Comparison of ENCODE assay signal across 19 cellular contexts in genomic region chr17:35817196-35817595, GRCh38. TPM values are rescaled to one million over a fixed set of nuclear protein-coding genes. Genes with fewer than 3 reads are reported as not detected.
DNase-seq lines count a peak whose midpoint lies in the region; ATAC-seq and TF ChIP-seq lines count a peak whose summit lies in the region.
"Had no signal": no experiment of that assay in that cellular context is flagged by ENCODE, and none has a peak within 500 bp of the region (broad histone marks: within the 10 kb centered on the region; RNA-seq: fewer than 3 reads in every experiment).

No MANE protein-coding gene starts in this region.

- H3K36me3 Mint-ChIP-seq in natural killer cell = peaks cover 8% of the 10 kb centered on the region
- peaks cover 23% of the 10 kb centered on the region for H3K36me3 Mint-ChIP-seq in natural killer cell treated with Interleukin-12 subunit alpha and Interleukin-12 subunit beta and Interleukin-15 and Interleukin-18, amount 100 ng/mL, for 72 hours
- peaks cover 0 to 26% (median 8%) of the 10 kb centered on the region in 5 donors for H3K36me3 Mint-ChIP-seq in naive thymus-derived CD4-positive, alpha-beta T cell

- POLR2A ChIA-PET in naive thymus-derived CD4-positive, alpha-beta T cell (lab: Charles Lee) = interaction anchor here (0.6 to 1.2 kb wide), 4 partner anchors 8 to 242 kb away, joined by 3 to 5 read pairs (median 4); partner anchors contain the start of gene TAF15

- H3K36me3 ChIP-seq in gastroesophageal sphincter = peaks cover 0 to 39% of the 10 kb centered on the region in 2 donors
- peaks cover 8 to 38% (median 9%) of the 10 kb centered on the region in 3 experiments for H3K36me3 ChIP-seq in naive thymus-derived CD4-positive, alpha-beta T cell (ENCODE audit: control insufficient read depth in 2 of 3, insufficient read depth in 3 of 3, low read length in 3 of 3)
- peaks cover 12 to 100% of the 10 kb centered on the region in 2 donors for H3K36me3 ChIP-seq in neuronal stem cell (replicated peaks in 1 of 2; ENCODE audit: control insufficient read depth in 2 of 2, insufficient read depth in 2 of 2, low read length in 2 of 2)

- H3K23ac ChIP-seq in neuronal stem cell (ENCODE audit: low read depth, low read length, poor library complexity) = no peak overlapping the region

- no peak for TF ChIP-seq POLR2A in gastroesophageal sphincter (IDR thresholded peaks at IDR 0.05)

- intact Hi-C loops in natural killer cell (cut with micrococcal nuclease) = no loop called here
- intact Hi-C loops in naive thymus-derived CD4-positive, alpha-beta T cell (cut with micrococcal nuclease) = no loop called here

- H3K4me3 ChIP-seq in gastroesophageal sphincter (no peak overlapping the region), neuronal stem cell (ENCODE audit: low read length in 2 of 2) (no peak overlapping the region)
- H3K4me3 ChIP-seq in naive thymus-derived CD4-positive, alpha-beta T cell (ENCODE audit: low read length) = no peak overlapping the region

- H3K4me1 ChIP-seq in gastroesophageal sphincter (peaks cover 13 to 98% (median 22%) of the 10 kb centered on the region in 3 donors), neuronal stem cell (ENCODE audit: control insufficient read depth in 2 of 2, insufficient read depth in 1 of 2, low read depth in 1 of 2, low read length in 2 of 2) (no peaks in the 10 kb centered on the region)
- peaks cover 10 to 21% of the 10 kb centered on the region in 2 donors for H3K4me1 ChIP-seq in naive thymus-derived CD4-positive, alpha-beta T cell (ENCODE audit: control insufficient read depth in 2 of 2, insufficient read depth in 2 of 2, low read length in 2 of 2)

- H3K9me3 ChIP-seq in gastroesophageal sphincter (no peaks in the 10 kb centered on the region), neuronal stem cell (replicated peaks in 1 of 2; ENCODE audit: control insufficient read depth in 2 of 2, insufficient read depth in 1 of 2, low read depth in 1 of 2, low read length in 2 of 2) (peaks cover 0 to 2% of the 10 kb centered on the region in 2 donors)
- no peaks in the 10 kb centered on the region for H3K9me3 ChIP-seq in naive thymus-derived CD4-positive, alpha-beta T cell (ENCODE audit: control insufficient read depth in 2 of 3, low read length in 3 of 3)
- H3K9me3 ChIP-seq: BE2C had no signal

- no peak overlapping the region for H3K18ac ChIP-seq in neuronal stem cell (ENCODE audit: low read length)

- no peaks in the 10 kb centered on the region for H3K9me3 Mint-ChIP-seq in natural killer cell
- H3K9me3 Mint-ChIP-seq in natural killer cell treated with Interleukin-12 subunit alpha and Interleukin-12 subunit beta and Interleukin-15 and Interleukin-18, amount 100 ng/mL, for 72 hours = no peaks in the 10 kb centered on the region
- H3K9me3 Mint-ChIP-seq in naive thymus-derived CD4-positive, alpha-beta T cell = no peaks in the 10 kb centered on the region
- H3K9me3 Mint-ChIP-seq: CD8-positive, alpha-beta T cell; H9 had no signal

- H3K27me3 ChIP-seq in gastroesophageal sphincter (no peaks in the 10 kb centered on the region), neuronal stem cell (ENCODE audit: control insufficient read depth in 3 of 3, insufficient read depth in 3 of 3, low read depth in 1 of 3, low read length in 3 of 3) (no peaks in the 10 kb centered on the region)
- no peaks in the 10 kb centered on the region for H3K27me3 ChIP-seq in naive thymus-derived CD4-positive, alpha-beta T cell (ENCODE audit: control insufficient read depth in 2 of 2, insufficient read depth in 2 of 2, low read length in 2 of 2)
- H3K27me3 ChIP-seq: BE2C had no signal

- no peak overlapping the region for H2BK5ac ChIP-seq in neuronal stem cell (ENCODE audit: low read length)

- H3K27ac ChIP-seq in VCaP (peak overlapping the region; percentile 10; the same call in 1 of the 2 replicates), gastroesophageal sphincter (peak overlapping the region in 3 of 4 donors; percentile 6 to 77 (median 77)), neuronal stem cell (replicated peaks; ENCODE audit: low read length) (no peak overlapping the region)
- peak overlapping the region; percentile 37 for H3K27ac ChIP-seq in naive thymus-derived CD4-positive, alpha-beta T cell (ENCODE audit: low read depth, low read length)
- H3K27ac ChIP-seq: C4-2B had no signal

- no peak overlapping the region for H3K9ac ChIP-seq in neuronal stem cell (ENCODE audit: low read depth, low read length, poor library complexity)

- no peak for TF ChIP-seq CTCF in natural killer cell (IDR thresholded peaks at IDR 0.05)
- TF ChIP-seq CTCF in VCaP (conservative IDR thresholded peaks at IDR 0.05) = no peak
- TF ChIP-seq CTCF in gastroesophageal sphincter (IDR thresholded peaks at IDR 0.05) = no peak

- no peak overlapping the region for H2BK12ac ChIP-seq in neuronal stem cell (ENCODE audit: low read length)

- H4K91ac ChIP-seq in neuronal stem cell (ENCODE audit: low read depth, low read length, poor library complexity) = no peak overlapping the region

- H3K27ac Mint-ChIP-seq in natural killer cell = peak overlapping the region; percentile 49 to 63
- peak overlapping the region in 1 of 2 donors; percentile 21 for H3K27ac Mint-ChIP-seq in natural killer cell treated with Interleukin-12 subunit alpha and Interleukin-12 subunit beta and Interleukin-15 and Interleukin-18, amount 100 ng/mL, for 72 hours
- H3K27ac Mint-ChIP-seq in naive thymus-derived CD4-positive, alpha-beta T cell = peak overlapping the region in 1 of 9 donors; percentile 6
- H3K27ac Mint-ChIP-seq: CD8-positive, alpha-beta T cell; H9 had no signal

- H2BK120ac ChIP-seq in neuronal stem cell (ENCODE audit: low read depth, low read length) = no peak overlapping the region

- H2BK15ac ChIP-seq in neuronal stem cell (ENCODE audit: low read length) = no peak overlapping the region

- H3K79me1 ChIP-seq in neuronal stem cell (ENCODE audit: low read depth, low read length) = peaks cover 6% of the 10 kb centered on the region

- H3K14ac ChIP-seq in neuronal stem cell (ENCODE audit: low read length) = no peak overlapping the region

- 33 to 47% methylated on average over 1 of the region's 1 CpG for WGBS in gastroesophageal sphincter (ENCODE audit: low coverage in 1 of 2), 2 donors
- WGBS in neuronal stem cell (ENCODE audit: extremely low coverage in 2 of 2, insufficient read length in 2 of 2, insufficient replicate concordance in 1 of 2), 2 donors = no CpG with 5 or more reads among the region's 1 CpG

- H3K4me3 Mint-ChIP-seq in natural killer cell = peak overlapping the region; percentile 17
- no peak overlapping the region for H3K4me3 Mint-ChIP-seq in natural killer cell treated with Interleukin-12 subunit alpha and Interleukin-12 subunit beta and Interleukin-15 and Interleukin-18, amount 100 ng/mL, for 72 hours
- H3K4me3 Mint-ChIP-seq in naive thymus-derived CD4-positive, alpha-beta T cell = peak overlapping the region in 1 of 10 donors; percentile 14
- H3K4me3 Mint-ChIP-seq: CD8-positive, alpha-beta T cell; H9 had no signal

- no peak overlapping the region for H2AK5ac ChIP-seq in neuronal stem cell (ENCODE audit: low read depth, low read length)

- DNase-seq in natural killer cell (no peak), neuronal stem cell (ENCODE audit: low spot score) (no peak)
- no peak for DNase-seq in natural killer cell treated with Interleukin-12 subunit alpha and Interleukin-12 subunit beta and Interleukin-15 and Interleukin-18, amount 100 ng/mL, for 72 hours (ENCODE audit: low spot score)
- DNase-seq in naive thymus-derived CD4-positive, alpha-beta T cell = no peak
- DNase-seq: BE2C; CD8-positive, alpha-beta T cell; COR-L47; DMS153; DMS79 treated with DMSO at 0.1 percent for 48 hours; EL; GOT3; H9 had no signal

- H4K8ac ChIP-seq in neuronal stem cell (ENCODE audit: low read depth, low read length) = no peak overlapping the region

- no peak for TF ChIP-seq EP300 in gastroesophageal sphincter (IDR thresholded peaks at IDR 0.05)

- peaks cover 23 to 40% of the 10 kb centered on the region in 2 donors for H3K4me1 Mint-ChIP-seq in natural killer cell
- peaks cover 22 to 28% of the 10 kb centered on the region in 2 donors for H3K4me1 Mint-ChIP-seq in natural killer cell treated with Interleukin-12 subunit alpha and Interleukin-12 subunit beta and Interleukin-15 and Interleukin-18, amount 100 ng/mL, for 72 hours (ENCODE audit: low read depth in 2 of 2)
- peaks cover 35 to 73% (median 57%) of the 10 kb centered on the region in 7 donors for H3K4me1 Mint-ChIP-seq in naive thymus-derived CD4-positive, alpha-beta T cell

- CTCF ChIA-PET in naive thymus-derived CD4-positive, alpha-beta T cell (lab: Charles Lee) = interaction anchor here (0.8 to 2.0 kb wide), 2 partner anchors 9 to 12 kb away, joined by 3 to 5 read pairs; no protein-coding TSS in a partner anchor

- H3K27me3 Mint-ChIP-seq in natural killer cell (ENCODE audit: low read depth in 2 of 2) = no peaks in the 10 kb centered on the region
- H3K27me3 Mint-ChIP-seq in natural killer cell treated with Interleukin-12 subunit alpha and Interleukin-12 subunit beta and Interleukin-15 and Interleukin-18, amount 100 ng/mL, for 72 hours = no peaks in the 10 kb centered on the region
- no peaks in the 10 kb centered on the region for H3K27me3 Mint-ChIP-seq in naive thymus-derived CD4-positive, alpha-beta T cell

- no peak overlapping the region for H3K4ac ChIP-seq in neuronal stem cell (ENCODE audit: low read length)

- H3K4me2 ChIP-seq in neuronal stem cell (ENCODE audit: insufficient read depth, low read length, poor library complexity, severe bottlenecking) = no peak overlapping the region

- H2AFZ ChIP-seq in neuronal stem cell (ENCODE audit: low read length) = no peak overlapping the region

- ATAC-seq in natural killer cell (no peak), gastroesophageal sphincter (peak; percentile 34), esophagus mucosa (no peak), HG03039 (IDR thresholded peaks at IDR 0.05; ENCODE audit: unreplicated experiment) (no peak)
- ATAC-seq in natural killer cell treated with Interleukin-12 subunit alpha and Interleukin-12 subunit beta and Interleukin-15 and Interleukin-18, amount 100 ng/mL, for 72 hours = no peak
- no peak for ATAC-seq in naive thymus-derived CD4-positive, alpha-beta T cell
- ATAC-seq: CD8-positive, alpha-beta T cell had no signal

RNA-seq across cellular contexts. Expression of gene TAF15, which starts 7.9 kb away (rescaled TPM):
- total RNA-seq in natural killer cell (100 to 1,000 TPM; 214 to 253 (median 214) TPM), gastroesophageal sphincter (100 to 1,000 TPM in 2 of 4 donors, 10 to 100 TPM in 2; 58.2 to 144 (median 109) TPM), esophagus mucosa (156 TPM)
- total RNA-seq in natural killer cell treated with Interleukin-12 subunit alpha and Interleukin-12 subunit beta and Interleukin-15 and Interleukin-18, amount 100 ng/mL, for 72 hours = 100 to 1,000 TPM; 235 to 249 TPM
- total RNA-seq in naive thymus-derived CD4-positive, alpha-beta T cell = 100 to 1,000 TPM; 162 to 281 (median 243) TPM
- polyA plus RNA-seq in naive thymus-derived CD4-positive, alpha-beta T cell = 10 to 100 TPM; 27.8 to 30.2 TPM
- polyA plus RNA-seq in neuronal stem cell (2013, experiment 1 of 2) = 162 TPM
- 163 TPM for polyA plus RNA-seq in neuronal stem cell (2013, experiment 2 of 2)

RNA-seq across cellular contexts. Expression of gene MMP28, which starts 21.8 kb away (rescaled TPM):
- total RNA-seq in natural killer cell = 1 to 10 TPM in 1 of 3 donors, not detected in 2; 1.1 TPM
- not detected for total RNA-seq in natural killer cell treated with Interleukin-12 subunit alpha and Interleukin-12 subunit beta and Interleukin-15 and Interleukin-18, amount 100 ng/mL, for 72 hours
- total RNA-seq in gastroesophageal sphincter = 100 to 1,000 TPM in 2 of 4 donors, 10 to 100 TPM in 2; 78.4 to 139 (median 97.3) TPM
- 10 to 100 TPM in 3 of 5 experiments, 1 to 10 TPM in 1, not detected in 1; 2.9 to 15.1 (median 14.0) TPM for total RNA-seq in naive thymus-derived CD4-positive, alpha-beta T cell
- polyA plus RNA-seq in naive thymus-derived CD4-positive, alpha-beta T cell = 10 to 100 TPM; 19.7 to 33.1 TPM
- polyA plus RNA-seq in neuronal stem cell (2013, experiment 1 of 2) = 0.53 TPM
- polyA plus RNA-seq in neuronal stem cell (2013, experiment 2 of 2) = 0.40 TPM
- 14.5 TPM for total RNA-seq in esophagus mucosa
- total RNA-seq: H9 had no signal

RNA-seq across cellular contexts. Expression of gene HEATR9, which starts 51.5 kb away (rescaled TPM):
- total RNA-seq in natural killer cell (10 to 100 TPM in 2 of 3 donors, 1 to 10 TPM in 1; 10.0 to 24.1 (median 15.1) TPM), gastroesophageal sphincter (under 1 TPM in 1 of 4 donors, not detected in 3; 0.27 TPM), esophagus mucosa (not detected)
- 1 to 10 TPM in 1 of 2 donors, under 1 TPM in 1; 0.81 to 2.9 TPM for total RNA-seq in natural killer cell treated with Interleukin-12 subunit alpha and Interleukin-12 subunit beta and Interleukin-15 and Interleukin-18, amount 100 ng/mL, for 72 hours
- total RNA-seq in naive thymus-derived CD4-positive, alpha-beta T cell = 1 to 10 TPM in 1 of 5 experiments, under 1 TPM in 1, not detected in 3; 0.22 to 1.9 TPM
- polyA plus RNA-seq in naive thymus-derived CD4-positive, alpha-beta T cell = under 1 TPM in 1 of 2 donors, not detected in 1; 0.09 TPM
- not detected for polyA plus RNA-seq in neuronal stem cell (2013, experiment 1 of 2)
- polyA plus RNA-seq in neuronal stem cell (2013, experiment 2 of 2) = not detected
- total RNA-seq: A172, H9, HT1080 had no signal

RNA-seq across cellular contexts. Expression of gene C17orf50, which starts 56.5 kb away (rescaled TPM):
- total RNA-seq in natural killer cell = not detected
- not detected for total RNA-seq in natural killer cell treated with Interleukin-12 subunit alpha and Interleukin-12 subunit beta and Interleukin-15 and Interleukin-18, amount 100 ng/mL, for 72 hours
- total RNA-seq in gastroesophageal sphincter = not detected
- total RNA-seq in naive thymus-derived CD4-positive, alpha-beta T cell = not detected
- under 1 TPM in 1 of 2 donors, not detected in 1; 0.27 TPM for polyA plus RNA-seq in naive thymus-derived CD4-positive, alpha-beta T cell
- 0.24 TPM for polyA plus RNA-seq in neuronal stem cell (2013, experiment 1 of 2)
- polyA plus RNA-seq in neuronal stem cell (2013, experiment 2 of 2) = 0.32 TPM
- not detected for total RNA-seq in esophagus mucosa
- total RNA-seq: A172; CD8-positive, alpha-beta T cell; H9; HT1080 had no signal
